5 cellular contexts compared by ENCODE assay signal in genomic region chr11:43250309-43250708, GRCh38.
"Had no signal": no experiment of that assay in that cellular context is flagged by ENCODE, and none has a peak within 500 bp of the region (broad histone marks: within the 10 kb centered on the region; RNA-seq: fewer than 3 reads in every experiment).

No MANE protein-coding gene starts in this region.

- H3K4me3 ChIP-seq: K562 had no signal

- DNase-seq: IMR-90, KBM-7, KG1 had no signal

- H3K27ac ChIP-seq: HL-60 had no signal
